ENCODE assay signal across 23 cellular contexts in the genomic region with DNA sequence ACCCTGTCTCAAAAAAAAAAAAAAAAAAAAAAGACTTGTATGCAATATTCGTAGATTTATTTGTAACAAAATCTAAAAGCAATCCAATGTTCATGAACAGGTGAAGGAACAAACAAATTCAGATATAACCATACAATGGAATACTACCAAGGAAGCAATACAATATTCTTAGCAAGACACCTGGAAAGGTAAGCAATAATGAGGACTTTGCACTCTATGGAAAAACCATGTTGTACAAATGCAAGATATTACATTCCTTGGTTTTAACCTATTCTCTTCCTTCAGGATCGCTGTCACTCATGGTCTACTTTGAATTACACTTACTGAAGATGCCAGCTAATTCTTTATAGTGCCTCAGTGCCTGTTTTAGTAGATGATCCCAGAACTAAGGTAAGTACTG. TPM values are rescaled to one million over a fixed set of nuclear protein-coding genes. Genes with fewer than 3 reads are reported as not detected.
A peak's percentile ranks its signal among the peaks of the same experiment; 100 is the strongest.
DNase-seq lines count a peak whose midpoint lies in the region; ATAC-seq, FAIRE-seq and TF ChIP-seq lines count a peak whose summit lies in the region.
"Had no signal": no experiment of that assay in that cellular context is flagged by ENCODE, and none has a peak within 500 bp of the region (broad histone marks: within the 10 kb centered on the region; RNA-seq: fewer than 3 reads in every experiment).

No MANE protein-coding gene starts in this region.

- peaks cover 4% of the 10 kb centered on the region for H3K9me3 Mint-ChIP-seq in chondrocyte (ENCODE audit: low read depth)
- H3K9me3 Mint-ChIP-seq in activated naive CD8-positive, alpha-beta T cell treated with anti-CD3 and anti-CD28 coated beads, Interleukin-2, amount 50 U/mL, for 24 hours = no peaks in the 10 kb centered on the region

- peak overlapping the region; percentile 90 for H3K27ac Mint-ChIP-seq in chondrocyte (ENCODE audit: unreplicated experiment)
- no peak overlapping the region for H3K27ac Mint-ChIP-seq in activated naive CD8-positive, alpha-beta T cell treated with anti-CD3 and anti-CD28 coated beads, Interleukin-2, amount 50 U/mL, for 24 hours
- H3K27ac Mint-ChIP-seq: CD4-positive, alpha-beta memory T cell; GM23338; H9 had no signal

- H3K9me3 ChIP-seq in PC-9 (ENCODE audit: insufficient read depth, low read depth) (no peaks in the 10 kb centered on the region), kidney (ENCODE audit: control insufficient read depth in 1 of 2, low read length in 2 of 2) (no peaks in the 10 kb centered on the region)

- H3K4me1 ChIP-seq in PC-9 (replicated peaks; ENCODE audit: insufficient read depth) (peaks cover 55% of the 10 kb centered on the region), kidney (ENCODE audit: control insufficient read depth in 1 of 2, insufficient read depth in 1 of 2, low read depth in 1 of 2, low read length in 2 of 2) (peaks cover 0 to under 1% of the 10 kb centered on the region in 2 donors)

- POLR2A ChIA-PET in PC-9 (lab: Charles Lee; ENCODE audit: unreplicated experiment) = no interaction called here

- no peaks in the 10 kb centered on the region for H3K9me2 ChIP-seq in PC-9 (ENCODE audit: insufficient read depth)

- 0 out of 2 replicates have a peak, but pooled peaks cover 5% of the 10 kb centered on the region for H3K79me2 ChIP-seq in PC-9 (ENCODE audit: low read depth)

- CTCF ChIA-PET in PC-9 (lab: Charles Lee) = no interaction called here

- peak; percentile 68 for ATAC-seq in left colon
- no peak for ATAC-seq in activated naive CD8-positive, alpha-beta T cell treated with anti-CD3 and anti-CD28 coated beads, Interleukin-2, amount 50 U/mL, for 24 hours
- ATAC-seq: GM23338, HCT116 had no signal

- H3K4me2 ChIP-seq in PC-9 = no peak overlapping the region
- H3K4me2 ChIP-seq: GM23338 had no signal

- H3K4me1 Mint-ChIP-seq in chondrocyte (ENCODE audit: low read depth) = peaks cover 30% of the 10 kb centered on the region
- no peaks in the 10 kb centered on the region for H3K4me1 Mint-ChIP-seq in activated naive CD8-positive, alpha-beta T cell treated with anti-CD3 and anti-CD28 coated beads, Interleukin-2, amount 50 U/mL, for 24 hours
- H3K4me1 Mint-ChIP-seq: CD4-positive, alpha-beta memory T cell; GM23338; H9 had no signal

- H2AFZ ChIP-seq in PC-9 = no peak overlapping the region
- H2AFZ ChIP-seq: GM23338 had no signal

- FAIRE-seq in kidney (lab: Jason Lieb, UNC) = no peak
- FAIRE-seq: GM12891, GM18507 had no signal

- intact Hi-C loops in PC-9 (cut with micrococcal nuclease; ENCODE audit: unreplicated experiment) (no loop called here), left colon (cut with DNase I, micrococcal nuclease) (no loop called here), kidney (cut with DNase I) (no loop called here)

- no peaks in the 10 kb centered on the region for H3K27me3 ChIP-seq in PC-9 (ENCODE audit: insufficient read depth, low read depth)

- TF ChIP-seq CTCF in PC-9 (conservative IDR thresholded peaks at IDR 0.05) (no peak), chondrocyte (IDR thresholded peaks at IDR 0.05) (no peak), kidney (IDR thresholded peaks at IDR 0.05; ENCODE audit: borderline replicate concordance, extremely low read depth, insufficient read depth) (no peak)

- no peak overlapping the region for H3K9ac ChIP-seq in kidney (ENCODE audit: low read length in 2 of 2)

- H3K27ac ChIP-seq in PC-9 = peak overlapping the region; percentile 88
- H3K27ac ChIP-seq in kidney (ENCODE audit: low read depth in 2 of 2, low read length in 2 of 2) = no peak overlapping the region

- H3F3A ChIP-seq in PC-9 (ENCODE audit: insufficient read depth, low read depth) = peaks cover 31% of the 10 kb centered on the region

- no peaks in the 10 kb centered on the region for H4K20me1 ChIP-seq in PC-9 (ENCODE audit: insufficient read depth)

- H3K4me3 ChIP-seq in PC-9 = no peak overlapping the region
- H3K4me3 ChIP-seq in kidney (ENCODE audit: low read length in 2 of 2) = no peak overlapping the region
- H3K4me3 ChIP-seq: GM23338 had no signal

- DNase-seq in PC-9 (no peak), chondrocyte (ENCODE audit: low spot score) (no peak), left colon (no peak), kidney (no peak), NCI-H1092 (lab: John Stamatoyannopoulos, UW) (no peak)
- DNase-seq in activated naive CD8-positive, alpha-beta T cell treated with anti-CD3 and anti-CD28 coated beads, Interleukin-2, amount 50 U/mL, for 24 hours = no peak
- DNase-seq: C1 segment of cervical spinal cord; Calu3; CD4-positive, alpha-beta memory T cell; COR-L47; DMS53; DMS79 treated with DMSO at 0.1 percent for 48 hours; GF-D8; H9 had no signal

- H3K36me3 ChIP-seq in PC-9 (ENCODE audit: low read depth) (no peaks in the 10 kb centered on the region), kidney (ENCODE audit: control insufficient read depth in 1 of 2, insufficient read depth in 2 of 2, low read length in 2 of 2) (no peaks in the 10 kb centered on the region)

- H3K4me3 Mint-ChIP-seq in chondrocyte (ENCODE audit: unreplicated experiment) = no peak overlapping the region
- no peak overlapping the region for H3K4me3 Mint-ChIP-seq in activated naive CD8-positive, alpha-beta T cell treated with anti-CD3 and anti-CD28 coated beads, Interleukin-2, amount 50 U/mL, for 24 hours
- H3K4me3 Mint-ChIP-seq: CD4-positive, alpha-beta memory T cell; GM23338; H9 had no signal

- no peaks in the 10 kb centered on the region for H3K27me3 Mint-ChIP-seq in chondrocyte (ENCODE audit: low read depth)
- peaks cover 1% of the 10 kb centered on the region for H3K27me3 Mint-ChIP-seq in activated naive CD8-positive, alpha-beta T cell treated with anti-CD3 and anti-CD28 coated beads, Interleukin-2, amount 50 U/mL, for 24 hours
- H3K27me3 Mint-ChIP-seq: CD4-positive, alpha-beta memory T cell had no signal

- no TSS peak for BruUV-seq in PC-9 (replicated peaks; lab: Mats Ljungman, UMichigan)

- peaks cover 4% of the 10 kb centered on the region for H3K36me3 Mint-ChIP-seq in chondrocyte (ENCODE audit: low read depth)
- no peaks in the 10 kb centered on the region for H3K36me3 Mint-ChIP-seq in activated naive CD8-positive, alpha-beta T cell treated with anti-CD3 and anti-CD28 coated beads, Interleukin-2, amount 50 U/mL, for 24 hours (ENCODE audit: low read depth)
- H3K36me3 Mint-ChIP-seq: CD4-positive, alpha-beta memory T cell had no signal

RNA-seq across cellular contexts. Expression of a gene that starts 14.7 kb away (rescaled TPM):
- total RNA-seq in PC-9 (2021) = 112 and 162 TPM in 2 replicates
- total RNA-seq in chondrocyte = not detected in 3 replicates
- total RNA-seq in left colon = 1 to 10 TPM in 1 of 2 donors, under 1 TPM in 1; 0.52 to 2.1 TPM
- total RNA-seq in kidney = 58.8 TPM
- polyA plus RNA-seq in kidney (ENCODE audit: insufficient read depth, low read depth, low replicate concordance) = 28.6 TPM
- total RNA-seq: A172; A673; CD4-positive, alpha-beta memory T cell; Daoy; G401; GM23338; H9 had no signal
- polyA plus RNA-seq: BJ; CD4-positive, alpha-beta memory T cell; GM23338 had no signal

Comparison
In these comparisons a context has a peak if more than half of its experiments do, and no peak if none do; other contexts are left out.
1. RNA of a gene that starts 14.7 kb away (total RNA-seq): 112 to 162 TPM in PC-9 and 58.8 TPM in kidney (single experiment); 0.52 to 2.1 TPM in left colon and not detected in chondrocyte; every median in the first group is over 10 times any median in the second.